ENCODE assay signal across 8 cellular contexts in genomic region chr18:21739604-21740473, GRCh38. TPM values are rescaled to one million over a fixed set of nuclear protein-coding genes. Genes with fewer than 3 reads are reported as not detected.
DNase-seq lines count a peak whose midpoint lies in the region; ATAC-seq, FAIRE-seq and TF ChIP-seq lines count a peak whose summit lies in the region.

No MANE protein-coding gene starts in this region.

- peak overlapping the region; percentile 93 for H3K4me3 Mint-ChIP-seq in activated naive CD8-positive, alpha-beta T cell

- ATAC-seq in GM19467 (IDR thresholded peaks at IDR 0.05; ENCODE audit: unreplicated experiment) (peak; percentile 16), HG03558 (IDR thresholded peaks at IDR 0.05; ENCODE audit: extremely low read depth, unreplicated experiment) (peak; percentile 3)

- peak overlapping the region; percentile 39 to 98 (median 60); a peak in 21 of 22 replicates for H3K4me2 ChIP-seq in BLaER1 treated with 17β-estradiol and CSF1 and Interleukin-3, amounts not matched to agents 10 nM and 100 nM
- H3K4me2 ChIP-seq in keratinocyte (ENCODE audit: control insufficient read depth, extremely low read depth, insufficient read depth, low read depth, low read length), result peak overlapping the region; percentile 77

- H3K9me3 Mint-ChIP-seq in activated naive CD8-positive, alpha-beta T cell (ENCODE audit: low read depth), result peaks cover 8% of the 10 kb centered on the region

- peaks cover 0 to 4% (median 0%) of the 10 kb centered on the region in 11 experiments; a peak in 2 of 22 replicates for H3K36me3 ChIP-seq in BLaER1 treated with 17β-estradiol and CSF1 and Interleukin-3, amounts not matched to agents 10 nM and 100 nM
- H3K36me3 ChIP-seq in keratinocyte (ENCODE audit: control insufficient read depth in 2 of 2, extremely low read depth in 1 of 2, insufficient read depth in 2 of 2, low read length in 2 of 2) (no peaks in the 10 kb centered on the region), subcutaneous abdominal adipose tissue (ENCODE audit: control insufficient read depth in 5 of 5, insufficient read depth in 5 of 5, low read length in 5 of 5) (no peaks in the 10 kb centered on the region)

- dilution Hi-C loops in keratinocyte (cut with MboI; ENCODE audit: extremely low pct_ligation_motif_present, low sequenced_read_pairs), result no loop called here

- FAIRE-seq in keratinocyte (lab: Jason Lieb, UNC), result no peak

- peak overlapping the region; percentile 92 for H2AFZ ChIP-seq in keratinocyte (ENCODE audit: control insufficient read depth, low read length)

- H3K36me3 Mint-ChIP-seq in activated naive CD8-positive, alpha-beta T cell, result peaks cover 5% of the 10 kb centered on the region

- peaks cover 14 to 33% (median 26%) of the 10 kb centered on the region in 10 experiments for H3K4me1 ChIP-seq in BLaER1 treated with 17β-estradiol and CSF1 and Interleukin-3, amounts not matched to agents 10 nM and 100 nM
- peaks cover 9% of the 10 kb centered on the region for H3K4me1 ChIP-seq in keratinocyte (ENCODE audit: control insufficient read depth, extremely low read depth, insufficient read depth, low read length)
- peaks cover 0 to 37% (median 25%) of the 10 kb centered on the region in 5 donors for H3K4me1 ChIP-seq in subcutaneous abdominal adipose tissue (ENCODE audit: control insufficient read depth in 5 of 5, insufficient read depth in 5 of 5, low read length in 5 of 5)

- DNase-seq in keratinocyte (ENCODE audit: low read depth, low spot score), result no peak
- no peak for DNase-seq in RKO (ENCODE audit: low spot score)
- no peak for DNase-seq in NCI-H187 (lab: John Stamatoyannopoulos, UW)

- H3K27ac Mint-ChIP-seq in activated naive CD8-positive, alpha-beta T cell, result peak overlapping the region; percentile 94

- peaks cover 31% of the 10 kb centered on the region for H3K4me1 Mint-ChIP-seq in activated naive CD8-positive, alpha-beta T cell (ENCODE audit: low read depth)

- TF ChIP-seq CTCF in keratinocyte (optimal IDR thresholded peaks at IDR 0.05 in 1 of 3, IDR thresholded peaks at IDR 0.05 in 1 of 3, conservative IDR thresholded peaks at IDR 0.05 in 1 of 3; ENCODE audit: extremely low read depth in 1 of 3, insufficient read depth in 2 of 3, low read length in 3 of 3), result no peak

- H3K27me3 ChIP-seq in BLaER1 treated with 17β-estradiol and CSF1 and Interleukin-3, amounts not matched to agents 10 nM and 100 nM, result no peaks in the 10 kb centered on the region
- H3K27me3 ChIP-seq in keratinocyte (ENCODE audit: control insufficient read depth, extremely low read depth, insufficient read depth, low read length) (no peaks in the 10 kb centered on the region), subcutaneous abdominal adipose tissue (ENCODE audit: control insufficient read depth in 5 of 5, insufficient read depth in 4 of 5, low read length in 5 of 5) (no peaks in the 10 kb centered on the region)

- H3K9me3 ChIP-seq in BLaER1 treated with 17β-estradiol and CSF1 and Interleukin-3, amounts not matched to agents 10 nM and 100 nM (replicated peaks in 1 of 11), result peaks cover 17 to 35% (median 30%) of the 10 kb centered on the region in 11 experiments
- no peaks in the 10 kb centered on the region for H3K9me3 ChIP-seq in keratinocyte (ENCODE audit: control insufficient read depth, low read depth, low read length)
- no peaks in the 10 kb centered on the region for H3K9me3 ChIP-seq in subcutaneous abdominal adipose tissue (ENCODE audit: control insufficient read depth in 5 of 5, low read length in 5 of 5)

- H3K27me3 Mint-ChIP-seq in activated naive CD8-positive, alpha-beta T cell, result no peaks in the 10 kb centered on the region

- peaks cover 31% of the 10 kb centered on the region for H3K79me2 ChIP-seq in keratinocyte (ENCODE audit: control insufficient read depth, insufficient read depth, low read length)

- peak overlapping the region in 8 of 11 experiments; percentile 3 to 99 (median 98); a peak in 10 of 22 replicates for H3K27ac ChIP-seq in BLaER1 treated with 17β-estradiol and CSF1 and Interleukin-3, amounts not matched to agents 10 nM and 100 nM
- H3K27ac ChIP-seq in keratinocyte (ENCODE audit: control insufficient read depth, insufficient read depth, low read length) (peak overlapping the region; percentile 95), subcutaneous abdominal adipose tissue (ENCODE audit: low read depth, low read length) (peak overlapping the region; percentile 95)

- H3K9ac ChIP-seq in BLaER1 treated with 17β-estradiol and CSF1 and Interleukin-3, amounts not matched to agents 10 nM and 100 nM, result peak overlapping the region; percentile 51 to 99 (median 97); a peak in 18 of 22 replicates
- peak overlapping the region; percentile 97 for H3K9ac ChIP-seq in keratinocyte (ENCODE audit: control insufficient read depth, extremely low read depth, insufficient read depth, low read length)
- peak overlapping the region; percentile 0 to 96 (median 35) for H3K9ac ChIP-seq in subcutaneous abdominal adipose tissue (ENCODE audit: low read length in 5 of 5)

- H4K20me1 ChIP-seq in BLaER1 treated with 17β-estradiol and CSF1 and Interleukin-3, amounts not matched to agents 10 nM and 100 nM, result peaks cover 9 to 36% (median 29%) of the 10 kb centered on the region in 11 experiments; a peak in 18 of 22 replicates
- H4K20me1 ChIP-seq in keratinocyte (ENCODE audit: control insufficient read depth, extremely low read depth, insufficient read depth, low read length), result no peaks in the 10 kb centered on the region

- H3K9me1 ChIP-seq in keratinocyte (ENCODE audit: control insufficient read depth, extremely low read depth, insufficient read depth, low read length), result no peaks in the 10 kb centered on the region

- H3K4me3 ChIP-seq in BLaER1 treated with 17β-estradiol and CSF1 and Interleukin-3, amounts not matched to agents 10 nM and 100 nM, result peak overlapping the region in 9 of 10 experiments; percentile 33 to 99 (median 88); a peak in 13 of 20 replicates
- H3K4me3 ChIP-seq in keratinocyte (ENCODE audit: control insufficient read depth in 2 of 3, extremely low read depth in 1 of 3, insufficient read depth in 2 of 3, low read depth in 1 of 3, low read length in 3 of 3) (peak overlapping the region; percentile 59 to 97 (median 84)), subcutaneous abdominal adipose tissue (ENCODE audit: low read depth in 1 of 5, low read length in 5 of 5) (peak overlapping the region; percentile 47 to 89 (median 70))

RNA-seq across cellular contexts. Expression of gene MIB1, which starts 0.8 kb away (rescaled TPM):
- polyA plus RNA-seq in keratinocyte, result 17.0 to 24.8 TPM (median 18.0 TPM) in 3 replicates
- 15.0 TPM for polyA plus RNA-seq in keratinocyte (2011; ENCODE audit: low read depth)
- 11.2 and 17.6 TPM in 2 replicates for polyA plus RNA-seq in keratinocyte (2011; cell fraction: cytosol; rRNA removed)
- polyA plus RNA-seq in keratinocyte (2011; cell fraction: nucleus; rRNA removed), result 20.4 and 25.0 TPM in 2 replicates
- 11.2 and 20.9 TPM in 2 replicates for polyA plus RNA-seq in keratinocyte (2012; ENCODE audit: low replicate concordance)
- 20.0 to 140 TPM (median 85.1 TPM) in 3 replicates for polyA minus RNA-seq in keratinocyte
- polyA minus RNA-seq in keratinocyte (2011; cell fraction: cytosol; rRNA and poly(A)+ RNA removed), result 53.1 TPM
- 42.3 and 93.4 TPM in 2 replicates for polyA minus RNA-seq in keratinocyte (2011; cell fraction: nucleus; rRNA and poly(A)+ RNA removed)

RNA-seq across cellular contexts. Expression of gene ABHD3, which starts 35.3 kb away (rescaled TPM):
- polyA plus RNA-seq in keratinocyte, result 17.2 to 31.6 TPM (median 18.1 TPM) in 3 replicates
- polyA plus RNA-seq in keratinocyte (2011; ENCODE audit: low read depth), result 5.7 TPM
- 7.3 and 15.5 TPM in 2 replicates for polyA plus RNA-seq in keratinocyte (2011; cell fraction: cytosol; rRNA removed)
- polyA plus RNA-seq in keratinocyte (2011; cell fraction: nucleus; rRNA removed), result 46.2 and 58.0 TPM in 2 replicates
- polyA plus RNA-seq in keratinocyte (2012; ENCODE audit: low replicate concordance), result 14.4 and 16.0 TPM in 2 replicates
- 3.3 to 21.7 TPM (median 12.0 TPM) in 3 replicates for polyA minus RNA-seq in keratinocyte
- 8.6 TPM for polyA minus RNA-seq in keratinocyte (2011; cell fraction: cytosol; rRNA and poly(A)+ RNA removed)
- 17.2 and 42.8 TPM in 2 replicates for polyA minus RNA-seq in keratinocyte (2011; cell fraction: nucleus; rRNA and poly(A)+ RNA removed)

Comparison
In these comparisons a context has a peak if more than half of its experiments do, and no peak if none do; other contexts are left out.
1. H3K9ac ChIP-seq: peak in every context shown above with its lines; median percentile 97 in BLaER1 treated with 17β-estradiol and CSF1 and Interleukin-3, amounts not matched to agents 10 nM and 100 nM; 97 in keratinocyte; 35 in subcutaneous abdominal adipose tissue.